Comparison of ENCODE assay signal across 24 cellular contexts in the genomic region with DNA sequence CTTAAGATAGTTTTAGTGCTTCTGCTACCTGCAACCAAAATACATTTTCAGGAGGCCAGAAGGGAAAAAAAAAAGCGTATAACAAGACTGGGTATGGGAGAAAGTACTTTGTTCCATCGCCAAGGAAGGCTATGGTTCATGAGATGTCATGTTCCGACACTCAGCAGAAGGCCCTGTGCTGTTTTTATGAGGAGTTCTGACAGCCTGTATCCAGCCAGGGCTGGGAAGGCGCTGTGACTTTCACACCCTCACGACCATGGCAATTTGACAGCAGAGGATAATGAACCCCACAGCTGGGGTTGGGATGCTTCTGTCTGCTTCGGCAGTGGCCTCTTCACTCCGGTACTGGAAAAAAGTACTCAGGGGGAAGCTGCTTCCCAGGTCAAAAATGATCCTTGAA.
DNase-seq lines count a peak whose midpoint lies in the region; ATAC-seq and TF ChIP-seq lines count a peak whose summit lies in the region.
"Had no signal": no experiment of that assay in that cellular context is flagged by ENCODE, and none has a peak within 500 bp of the region (broad histone marks: within the 10 kb centered on the region; RNA-seq: fewer than 3 reads in every experiment).

No MANE protein-coding gene starts in this region.

- intact Hi-C loops in heart left ventricle (cut with DNase I) = loop anchor here in 9 of 10 donors (5.0 to 10.0 kb wide), 12 partner anchors 134 to 1476 kb away; partner anchors contain the start of gene PRELID2 (in 1 of the 9)
- intact Hi-C loops in vagina (cut with DNase I) = no loop called here

- WGBS in heart left ventricle, 4 donors = 43 to 48% (median 45%) methylated on average over 7 of the region's 7 CpGs

- peaks cover 0 to 22% (median 4%) of the 10 kb centered on the region in 12 donors for H3K4me1 ChIP-seq in heart left ventricle
- H3K4me1 ChIP-seq in rectal smooth muscle tissue (ENCODE audit: control insufficient read depth, insufficient read depth, low read length) = peaks cover 12% of the 10 kb centered on the region
- no peaks in the 10 kb centered on the region for H3K4me1 ChIP-seq in vagina
- H3K4me1 ChIP-seq: neural progenitor cell, SJSA1 had no signal

- peak overlapping the region in 2 of 12 donors; percentile 22 for H3K4me3 ChIP-seq in heart left ventricle
- no peak overlapping the region for H3K4me3 ChIP-seq in rectal smooth muscle tissue (ENCODE audit: low read length)
- no peak overlapping the region for H3K4me3 ChIP-seq in vagina
- H3K4me3 ChIP-seq: neural progenitor cell, SJSA1, thyroid gland had no signal

- no peak overlapping the region for H3K9ac ChIP-seq in rectal smooth muscle tissue (ENCODE audit: low read length)
- H3K9ac ChIP-seq: neural progenitor cell had no signal

- DNase-seq in NCI-H446 (lab: John Stamatoyannopoulos, UW) = peak; percentile 40 to 55
- peak in 3 of 5 donors; percentile 15 to 39 (median 31) for DNase-seq in heart left ventricle
- DNase-seq in medulla oblongata (ENCODE audit: extremely low spot score) = peak; percentile 19
- no peak for DNase-seq in activated CD8-positive, alpha-beta T cell treated with anti-CD3 and anti-CD28 coated beads, Interleukin-2, amount 10 ng/mL, durations not matched to agents 7 days and 5 days
- no peak for DNase-seq in vagina (ENCODE audit: extremely low spot score in 2 of 2)
- no peak for DNase-seq in NCI-H128 (lab: John Stamatoyannopoulos, UW; ENCODE audit: unreplicated experiment)
- DNase-seq: activated CD4-positive, alpha-beta T cell treated with anti-CD3 and anti-CD28 coated beads, Interleukin-2, amount 50 U/mL, for 48 hours; activated effector memory CD4-positive, alpha-beta T cell treated with anti-CD3 and anti-CD28 coated beads, Interleukin-2, amount 50 U/mL, for 16 hours; effector CD4-positive, alpha-beta T cell; HCEC 1CT; NCI-H1105 treated with DMSO at 0.1 percent for 48 hours; NCI-H2107; NCI-H510A treated with DMSO at 0.1 percent for 48 hours; stimulated activated CD4-positive, alpha-beta T cell treated with anti-CD3 and anti-CD28 coated beads, Interleukin-4, amount 100 ng/mL, for 4 hours; stimulated activated naive CD8-positive, alpha-beta T cell treated with anti-CD3 and anti-CD28 coated beads, Interleukin-15, Interleukin-2, amounts not matched to agents 100 U/mL and 50 U/mL, for 24 hours; T-cell; thyroid gland had no signal

- POLR2A ChIA-PET in activated CD8-positive, alpha-beta T cell treated with anti-CD3 and anti-CD28 coated beads, Interleukin-2, amount 10 ng/mL, durations not matched to agents 7 days and 5 days (lab: Charles Lee) = no interaction called here

- TF ChIP-seq CTCF in heart left ventricle (IDR thresholded peaks at IDR 0.05) = no peak
- TF ChIP-seq CTCF in vagina (IDR thresholded peaks at IDR 0.05) = no peak

- H3K4me1 Mint-ChIP-seq in activated CD8-positive, alpha-beta T cell treated with anti-CD3 and anti-CD28 coated beads, Interleukin-2, amount 10 ng/mL, durations not matched to agents 7 days and 5 days (ENCODE audit: low read depth) = no peaks in the 10 kb centered on the region
- H3K4me1 Mint-ChIP-seq: T-cell had no signal

- no peak overlapping the region for H3K4me3 Mint-ChIP-seq in activated CD8-positive, alpha-beta T cell treated with anti-CD3 and anti-CD28 coated beads, Interleukin-2, amount 10 ng/mL, durations not matched to agents 7 days and 5 days
- H3K4me3 Mint-ChIP-seq: neural progenitor cell, T-cell had no signal

- no peaks in the 10 kb centered on the region for H3K27me3 ChIP-seq in heart left ventricle
- H3K27me3 ChIP-seq in rectal smooth muscle tissue (ENCODE audit: control insufficient read depth, insufficient read depth, low read length) = no peaks in the 10 kb centered on the region
- no peaks in the 10 kb centered on the region for H3K27me3 ChIP-seq in vagina
- H3K27me3 ChIP-seq: neural progenitor cell, SJSA1, thyroid gland had no signal

- H3K27ac Mint-ChIP-seq in activated CD8-positive, alpha-beta T cell treated with anti-CD3 and anti-CD28 coated beads, Interleukin-2, amount 10 ng/mL, durations not matched to agents 7 days and 5 days = no peak overlapping the region
- H3K27ac Mint-ChIP-seq: neural progenitor cell, T-cell had no signal

- TF ChIP-seq POLR2A in heart left ventricle (IDR thresholded peaks at IDR 0.05) (no peak), vagina (IDR thresholded peaks at IDR 0.05) (no peak)

- H3K9me3 ChIP-seq in heart left ventricle (no peaks in the 10 kb centered on the region), vagina (no peaks in the 10 kb centered on the region)
- H3K9me3 ChIP-seq: SJSA1, thyroid gland had no signal

- no peaks in the 10 kb centered on the region for H3K9me3 Mint-ChIP-seq in activated CD8-positive, alpha-beta T cell treated with anti-CD3 and anti-CD28 coated beads, Interleukin-2, amount 10 ng/mL, durations not matched to agents 7 days and 5 days (ENCODE audit: insufficient read depth)
- H3K9me3 Mint-ChIP-seq: neural progenitor cell, T-cell had no signal

- CTCF ChIA-PET in activated CD8-positive, alpha-beta T cell treated with anti-CD3 and anti-CD28 coated beads, Interleukin-2, amount 10 ng/mL, durations not matched to agents 7 days and 5 days (lab: Charles Lee) = interaction anchor here (2.8 kb wide), 1 partner anchor 145 kb away, joined by 21 read pairs; no protein-coding TSS in a partner anchor

- ATAC-seq in heart left ventricle = peak; percentile 79 to 89 (median 86)
- no peak for ATAC-seq in GM18511 (IDR thresholded peaks at IDR 0.05; ENCODE audit: unreplicated experiment)
- no peak for ATAC-seq in activated CD8-positive, alpha-beta T cell treated with anti-CD3 and anti-CD28 coated beads, Interleukin-2, amount 10 ng/mL, durations not matched to agents 7 days and 5 days
- ATAC-seq: left colon; stimulated activated naive CD8-positive, alpha-beta T cell treated with anti-CD3 and anti-CD28 coated beads, Interleukin-15, Interleukin-2, amounts not matched to agents 100 U/mL and 50 U/mL, for 24 hours; T-cell had no signal

- H3K27me3 Mint-ChIP-seq in activated CD8-positive, alpha-beta T cell treated with anti-CD3 and anti-CD28 coated beads, Interleukin-2, amount 10 ng/mL, durations not matched to agents 7 days and 5 days (ENCODE audit: low read depth) = no peaks in the 10 kb centered on the region

- no peaks in the 10 kb centered on the region for H3K36me3 ChIP-seq in heart left ventricle
- H3K36me3 ChIP-seq in rectal smooth muscle tissue (ENCODE audit: control insufficient read depth, insufficient read depth, low read length) = no peaks in the 10 kb centered on the region
- no peaks in the 10 kb centered on the region for H3K36me3 ChIP-seq in vagina
- H3K36me3 ChIP-seq: neural progenitor cell, SJSA1, thyroid gland had no signal

- H3K27ac ChIP-seq in heart left ventricle (peak overlapping the region in 6 of 12 donors; percentile 1 to 73 (median 18)), rectal smooth muscle tissue (ENCODE audit: low read depth, low read length) (peak overlapping the region; percentile 47), vagina (no peak overlapping the region)
- H3K27ac ChIP-seq: C4-2B, epithelial cell of prostate, neural progenitor cell, SJSA1, thyroid gland had no signal

- H3K36me3 Mint-ChIP-seq in activated CD8-positive, alpha-beta T cell treated with anti-CD3 and anti-CD28 coated beads, Interleukin-2, amount 10 ng/mL, durations not matched to agents 7 days and 5 days (ENCODE audit: low read depth) = no peaks in the 10 kb centered on the region
- H3K36me3 Mint-ChIP-seq: neural progenitor cell, T-cell had no signal

Comparison
In these comparisons a context has a peak if more than half of its experiments do, and no peak if none do; other contexts are left out.
1. DNase-seq: peak in NCI-H446 (2 of 2), heart left ventricle (3 of 5) and medulla oblongata (single experiment); none in activated CD8-positive, alpha-beta T cell treated with anti-CD3 and anti-CD28 coated beads, Interleukin-2, amount 10 ng/mL, durations not matched to agents 7 days and 5 days (single experiment), vagina (0 of 2) and NCI-H128 (single experiment).
2. ATAC-seq: peak in heart left ventricle (4 of 4); none in GM18511 (single experiment) and activated CD8-positive, alpha-beta T cell treated with anti-CD3 and anti-CD28 coated beads, Interleukin-2, amount 10 ng/mL, durations not matched to agents 7 days and 5 days (single experiment).